ENCODE assay signal across 1 cellular context in the genomic region with DNA sequence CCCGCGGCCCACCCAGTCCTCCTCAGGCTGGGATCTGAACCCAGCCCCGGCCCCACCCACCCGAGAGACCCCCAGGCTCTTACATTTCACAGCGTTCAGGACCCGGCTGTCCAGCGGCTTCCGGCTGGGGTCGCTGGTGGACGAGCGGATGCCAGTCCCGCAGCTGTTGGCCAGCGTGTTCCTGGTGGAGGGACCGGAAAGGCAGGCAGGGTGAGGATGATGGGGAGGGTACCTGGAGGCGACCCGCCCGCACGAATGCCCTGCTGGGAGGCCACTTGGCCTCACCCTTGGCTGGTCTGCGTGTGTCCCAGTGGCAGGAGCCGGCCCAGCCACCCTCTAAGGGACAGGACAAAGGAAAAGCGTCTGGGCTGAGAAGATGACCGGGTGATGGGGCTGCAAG.
TF ChIP-seq lines count a peak whose summit lies in the region.

No MANE protein-coding gene starts in this region.

TF ChIP-seq in H1, 55 proteins besides CTCF, POLR2A, EP300 and RAD21:
- TF ChIP-seq RBBP5 (IDR thresholded peaks at IDR 0.05; ENCODE audit: borderline replicate concordance, low read depth, low read length) (no peak), RXRA (IDR thresholded peaks at IDR 0.05; ENCODE audit: insufficient read depth, low read depth, low read length) (no peak), RNF2 (IDR thresholded peaks at IDR 0.05; ENCODE audit: borderline replicate concordance, low read depth, low read length, missing control alignments, poor library complexity, severe bottlenecking) (no peak), MAFK (IDR thresholded peaks at IDR 0.05; ENCODE audit: low read depth, low read length) (no peak), CTBP2 (IDR thresholded peaks at IDR 0.05; ENCODE audit: borderline replicate concordance, insufficient read depth, insufficient read length, low read length) (no peak), POLR2AphosphoS5 (IDR thresholded peaks at IDR 0.05; ENCODE audit: low read depth, low read length) (no peak), SAP30 (IDR thresholded peaks at IDR 0.05; ENCODE audit: insufficient read depth, insufficient replicate concordance, low read length) (no peak), ZNF274 (IDR thresholded peaks at IDR 0.05; ENCODE audit: borderline replicate concordance, extremely low read depth, low read length) (no peak), POU5F1 (IDR thresholded peaks at IDR 0.05; ENCODE audit: low read depth, low read length) (no peak), CBX5 (IDR thresholded peaks at IDR 0.05; ENCODE audit: low read depth, low read length) (no peak), RFX5 (IDR thresholded peaks at IDR 0.05; ENCODE audit: borderline replicate concordance, low read depth, low read length) (no peak), BCL11A (IDR thresholded peaks at IDR 0.05; ENCODE audit: low read depth in 2 of 2, low read length in 2 of 2) (no peak), CBX8 (IDR thresholded peaks at IDR 0.05; ENCODE audit: borderline replicate concordance, low read depth, low read length) (no peak), TCF12 (IDR thresholded peaks at IDR 0.05; ENCODE audit: low read depth, low read length) (no peak), CREB1 (IDR thresholded peaks at IDR 0.05) (no peak), TEAD4 (IDR thresholded peaks at IDR 0.05; ENCODE audit: low read depth, low read length) (no peak)
- TF ChIP-seq, protein P1, sequence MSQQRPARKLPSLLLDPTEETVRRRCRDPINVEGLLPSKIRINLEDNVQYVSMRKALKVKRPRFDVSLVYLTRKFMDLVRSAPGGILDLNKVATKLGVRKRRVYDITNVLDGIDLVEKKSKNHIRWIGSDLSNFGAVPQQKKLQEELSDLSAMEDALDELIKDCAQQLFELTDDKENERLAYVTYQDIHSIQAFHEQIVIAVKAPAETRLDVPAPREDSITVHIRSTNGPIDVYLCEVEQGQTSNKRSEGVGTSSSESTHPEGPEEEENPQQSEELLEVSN (IDR thresholded peaks at IDR 0.05): no peak
- TF ChIP-seq, protein P2, sequence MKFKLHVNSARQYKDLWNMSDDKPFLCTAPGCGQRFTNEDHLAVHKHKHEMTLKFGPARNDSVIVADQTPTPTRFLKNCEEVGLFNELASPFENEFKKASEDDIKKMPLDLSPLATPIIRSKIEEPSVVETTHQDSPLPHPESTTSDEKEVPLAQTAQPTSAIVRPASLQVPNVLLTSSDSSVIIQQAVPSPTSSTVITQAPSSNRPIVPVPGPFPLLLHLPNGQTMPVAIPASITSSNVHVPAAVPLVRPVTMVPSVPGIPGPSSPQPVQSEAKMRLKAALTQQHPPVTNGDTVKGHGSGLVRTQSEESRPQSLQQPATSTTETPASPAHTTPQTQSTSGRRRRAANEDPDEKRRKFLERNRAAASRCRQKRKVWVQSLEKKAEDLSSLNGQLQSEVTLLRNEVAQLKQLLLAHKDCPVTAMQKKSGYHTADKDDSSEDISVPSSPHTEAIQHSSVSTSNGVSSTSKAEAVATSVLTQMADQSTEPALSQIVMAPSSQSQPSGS (IDR thresholded peaks at IDR 0.05; ENCODE audit: low read length): no peak
- TF ChIP-seq, protein P3, sequence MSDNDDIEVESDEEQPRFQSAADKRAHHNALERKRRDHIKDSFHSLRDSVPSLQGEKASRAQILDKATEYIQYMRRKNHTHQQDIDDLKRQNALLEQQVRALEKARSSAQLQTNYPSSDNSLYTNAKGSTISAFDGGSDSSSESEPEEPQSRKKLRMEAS (IDR thresholded peaks at IDR 0.05): no peak
TF ChIP-seq in H1: peak in this region for 0.
